Comparison of ENCODE assay signal across 28 cellular contexts in genomic region chr12:20423557-20423956, GRCh38. TPM values are rescaled to one million over a fixed set of nuclear protein-coding genes. Genes with fewer than 3 reads are reported as not detected.
DNase-seq lines count a peak whose midpoint lies in the region; ATAC-seq and TF ChIP-seq lines count a peak whose summit lies in the region.
"Had no signal": no experiment of that assay in that cellular context is flagged by ENCODE, and none has a peak within 500 bp of the region (broad histone marks: within the 10 kb centered on the region; RNA-seq: fewer than 3 reads in every experiment).

No MANE protein-coding gene starts in this region.

- no peaks in the 10 kb centered on the region for H3K79me1 ChIP-seq in mesendoderm (ENCODE audit: low read length)

- in situ Hi-C loops in KBM-7 (cut with MboI; ENCODE audit: low pct_unique_long_range_greater_than_20kb, low sequenced_read_pairs), result no loop called here

- H3K79me2 ChIP-seq in ACC112 (ENCODE audit: control insufficient read depth, insufficient read depth, low read length, unreplicated experiment) (peaks cover 5% of the 10 kb centered on the region), mesendoderm (ENCODE audit: control insufficient read depth, insufficient read depth, low read length) (no peaks in the 10 kb centered on the region)

- H3K36me3 Mint-ChIP-seq in immature natural killer cell, result no peaks in the 10 kb centered on the region
- H3K36me3 Mint-ChIP-seq: IgD-negative memory B cell had no signal

- TF ChIP-seq CTCF in choroid plexus epithelial cell (conservative IDR thresholded peaks at IDR 0.05; ENCODE audit: low read depth, low read length), result peak; percentile 15

- peaks cover 0 to 5% (median 5%) of the 10 kb centered on the region in 3 donors for H3K27me3 Mint-ChIP-seq in immature natural killer cell (ENCODE audit: low read depth in 3 of 3)
- H3K27me3 Mint-ChIP-seq: IgD-negative memory B cell had no signal

- H3K4me3 Mint-ChIP-seq in immature natural killer cell, result peak overlapping the region in 1 of 5 donors; percentile 42
- H3K4me3 Mint-ChIP-seq: activated naive CD4-positive, alpha-beta T cell treated with anti-CD3 and anti-CD28 coated beads for 36 hours; activated T-cell treated with anti-CD3 and anti-CD28 coated beads, Interleukin-2, amount 50 U/mL, for 72 hours; IgD-negative memory B cell had no signal

- WGBS in mesendoderm (ENCODE audit: extremely low coverage, insufficient coverage, low lambda C conversion rate), result no CpG with 5 or more reads among the region's 3 CpGs

- H3K4me1 ChIP-seq in ACC112 (ENCODE audit: control insufficient read depth, insufficient read depth, low read length, unreplicated experiment), result peaks cover 6% of the 10 kb centered on the region
- no peaks in the 10 kb centered on the region for H3K4me1 ChIP-seq in mesendoderm (ENCODE audit: control insufficient read depth, low read depth, low read length)
- H3K4me1 ChIP-seq: BLaER1, breast epithelium, SJSA1, testis, vagina had no signal

- DNase-seq in KBM-7, result peak; percentile 52
- no peak for DNase-seq in choroid plexus epithelial cell (ENCODE audit: low read depth)
- DNase-seq in mesendoderm, result peak; percentile 45
- no peak for DNase-seq in immature natural killer cell
- DNase-seq in inferior parietal cortex (ENCODE audit: extremely low spot score), result no peak
- DNase-seq: ACHN; activated CD4-positive, alpha-beta T cell treated with anti-CD3 and anti-CD28 coated beads for 48 hours; activated naive CD4-positive, alpha-beta T cell treated with anti-CD3 and anti-CD28 coated beads for 36 hours; activated T-cell treated with anti-CD3 and anti-CD28 coated beads, Interleukin-2, amount 50 U/mL, for 72 hours; cortex of kidney; DND-41; NCI-H1105; NCI-H524; nucleus accumbens; retina; stimulated activated CD4-positive, alpha-beta T cell treated with anti-CD3 and anti-CD28 coated beads, Interleukin-2, amount 100 ng/mL, for 48 hours; stimulated activated naive CD4-positive, alpha-beta T cell; T-helper 1 cell; testis had no signal

- H3K27ac ChIP-seq in ACC112 (ENCODE audit: low read depth, low read length) (no peak overlapping the region), mesendoderm (ENCODE audit: low read depth, low read length) (no peak overlapping the region)
- H3K27ac ChIP-seq: BLaER1, breast epithelium, gastroesophageal sphincter, SJSA1, testis, vagina had no signal

- H3K9ac ChIP-seq in mesendoderm (ENCODE audit: low read length), result no peak overlapping the region
- H3K9ac ChIP-seq: BLaER1 had no signal

- no peak overlapping the region for H3K23ac ChIP-seq in mesendoderm (ENCODE audit: low read length)

- H3K56ac ChIP-seq in mesendoderm (ENCODE audit: low read length), result no peak overlapping the region

- no peak overlapping the region for H4K5ac ChIP-seq in mesendoderm (ENCODE audit: low read length)

- H2BK120ac ChIP-seq in mesendoderm (ENCODE audit: low read depth, low read length), result no peak overlapping the region

- peak overlapping the region; percentile 21 for H2AFZ ChIP-seq in ACC112 (ENCODE audit: low read length, unreplicated experiment)

- H2AK5ac ChIP-seq in mesendoderm (ENCODE audit: low read length), result no peak overlapping the region

- H3K27me3 ChIP-seq in ACC112 (ENCODE audit: insufficient read depth, low read length) (no peaks in the 10 kb centered on the region), mesendoderm (ENCODE audit: insufficient read depth, low read length, poor library complexity) (no peaks in the 10 kb centered on the region)
- H3K27me3 ChIP-seq: BLaER1, breast epithelium, gastroesophageal sphincter, SJSA1, testis, vagina had no signal

- no peak overlapping the region for H3K18ac ChIP-seq in mesendoderm (ENCODE audit: low read length)

- no peak overlapping the region for H2BK5ac ChIP-seq in mesendoderm (ENCODE audit: low read length)

- H3K36me3 ChIP-seq in ACC112 (ENCODE audit: insufficient read depth, low read length) (no peaks in the 10 kb centered on the region), mesendoderm (ENCODE audit: control insufficient read depth, insufficient read depth, low read length) (no peaks in the 10 kb centered on the region)
- H3K36me3 ChIP-seq: BLaER1, breast epithelium, gastroesophageal sphincter, SJSA1, vagina had no signal

- H3K4me1 Mint-ChIP-seq in immature natural killer cell, result peaks cover 32 to 43% of the 10 kb centered on the region in 2 donors
- H3K4me1 Mint-ChIP-seq: IgD-negative memory B cell had no signal

- ATAC-seq in GM18867 (IDR thresholded peaks at IDR 0.05; ENCODE audit: unreplicated experiment) (no peak), HG03097 (IDR thresholded peaks at IDR 0.05; ENCODE audit: low FRiP score, unreplicated experiment) (no peak)
- ATAC-seq: activated T-cell treated with anti-CD3 and anti-CD28 coated beads, Interleukin-2, amount 50 U/mL, for 72 hours; gastroesophageal sphincter had no signal

- no peak overlapping the region for H4K8ac ChIP-seq in mesendoderm (ENCODE audit: low read depth, low read length)

- no peak overlapping the region for H3K27ac Mint-ChIP-seq in immature natural killer cell
- H3K27ac Mint-ChIP-seq: activated naive CD4-positive, alpha-beta T cell treated with anti-CD3 and anti-CD28 coated beads for 36 hours; activated T-cell treated with anti-CD3 and anti-CD28 coated beads, Interleukin-2, amount 50 U/mL, for 72 hours; IgD-negative memory B cell had no signal

- no peak overlapping the region for H3K4ac ChIP-seq in mesendoderm (ENCODE audit: low read depth, low read length)

- no peak overlapping the region for H2BK15ac ChIP-seq in mesendoderm (replicated peaks; ENCODE audit: low read depth)

- no peak overlapping the region for H3K4me3 ChIP-seq in ACC112 (ENCODE audit: low read depth, low read length)
- H3K4me3 ChIP-seq in choroid plexus epithelial cell (ENCODE audit: low read depth, low read length), result no peak overlapping the region
- no peak overlapping the region for H3K4me3 ChIP-seq in mesendoderm (ENCODE audit: low read length)
- H3K4me3 ChIP-seq: BLaER1, breast epithelium, gastroesophageal sphincter, SJSA1, testis, vagina had no signal

- no peaks in the 10 kb centered on the region for H3K9me3 Mint-ChIP-seq in immature natural killer cell
- H3K9me3 Mint-ChIP-seq: activated naive CD4-positive, alpha-beta T cell treated with anti-CD3 and anti-CD28 coated beads for 36 hours; activated T-cell treated with anti-CD3 and anti-CD28 coated beads, Interleukin-2, amount 50 U/mL, for 72 hours had no signal

- H3K4me2 ChIP-seq in mesendoderm (ENCODE audit: low read length), result no peak overlapping the region
- H3K4me2 ChIP-seq: BLaER1 had no signal

RNA-seq across cellular contexts. Expression of gene PDE3A, which starts 55.2 kb away (rescaled TPM):
- 0.17 TPM for polyA plus RNA-seq in mesendoderm (2013, experiment 1 of 2)
- polyA plus RNA-seq in mesendoderm (2013, experiment 2 of 2), result 0.21 TPM
- under 1 TPM in 1 of 3 donors, not detected in 2; 0.08 TPM for polyA plus RNA-seq in immature natural killer cell
- polyA plus RNA-seq: IgD-negative memory B cell had no signal

Comparison
In these comparisons a context has a peak if more than half of its experiments do, and no peak if none do; other contexts are left out.
1. DNase-seq: peak in KBM-7 (single experiment) and mesendoderm (single experiment); none in choroid plexus epithelial cell (single experiment), immature natural killer cell (0 of 3) and inferior parietal cortex (single experiment).